ENCODE assay signal across 17 cellular contexts in the genomic region with DNA sequence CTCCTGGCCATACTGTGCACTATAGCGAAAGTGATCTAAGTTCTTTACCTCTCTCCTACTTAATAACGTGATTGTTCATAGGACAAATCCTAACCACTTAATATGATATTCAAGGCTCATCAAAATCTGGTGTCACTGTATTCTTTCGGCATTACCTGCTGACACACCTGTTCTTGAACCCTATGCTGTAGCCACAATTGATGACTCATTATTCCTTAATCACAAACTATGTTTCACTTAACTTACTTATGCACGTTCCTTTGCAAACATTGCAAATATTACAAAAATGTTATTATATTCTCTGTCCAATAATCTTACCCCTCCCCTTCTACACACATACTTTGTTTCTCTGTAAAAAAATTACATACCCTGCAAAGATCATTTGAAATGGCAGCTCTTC.
DNase-seq lines count a peak whose midpoint lies in the region; ATAC-seq, FAIRE-seq and TF ChIP-seq lines count a peak whose summit lies in the region.
"Had no signal": no experiment of that assay in that cellular context is flagged by ENCODE, and none has a peak within 500 bp of the region (broad histone marks: within the 10 kb centered on the region; RNA-seq: fewer than 3 reads in every experiment).

No MANE protein-coding gene starts in this region.

- H2AFZ ChIP-seq in HepG2 (ENCODE audit: low read length): no peak overlapping the region
- no peak overlapping the region for H2AFZ ChIP-seq in GM12878 (ENCODE audit: control insufficient read depth, low read depth, low read length)

- intact Hi-C loops in HepG2 (cut with micrococcal nuclease; ENCODE audit: unreplicated experiment): no loop called here
- intact Hi-C loops in right lobe of liver (cut with DNase I): no loop called here
- intact Hi-C loops in GM12878 (cut with micrococcal nuclease; ENCODE audit: unreplicated experiment): no loop called here
- intact Hi-C loops in body of pancreas (cut with DNase I): no loop called here
- intact Hi-C loops in heart left ventricle (cut with DNase I): no loop called here

- H3K4me2 ChIP-seq in HepG2 (ENCODE audit: low read depth, low read length): no peak overlapping the region
- H3K4me2 ChIP-seq in GM12878 (ENCODE audit: control insufficient read depth, insufficient read depth): no peak overlapping the region
- H3K4me2 ChIP-seq: BLaER1 treated with 17β-estradiol and CSF1 and Interleukin-3, amounts not matched to agents 10 nM and 100 nM had no signal

- ATAC-seq in HepG2: no peak
- ATAC-seq in right lobe of liver: no peak
- no peak for ATAC-seq in GM12878
- peak; percentile 62 for ATAC-seq in foreskin keratinocyte
- ATAC-seq in body of pancreas: no peak
- ATAC-seq in heart left ventricle: no peak
- ATAC-seq: CD8-positive, alpha-beta T cell; HCT116 had no signal

- H3K27me3 ChIP-seq in HepG2 (ENCODE audit: control insufficient read depth in 1 of 2, insufficient read depth in 2 of 2, low read length in 2 of 2) (no peaks in the 10 kb centered on the region), right lobe of liver (no peaks in the 10 kb centered on the region), GM12878 (replicated peaks in 1 of 2; ENCODE audit: control insufficient read depth in 2 of 2, insufficient read depth in 2 of 2, low read length in 1 of 2) (no peaks in the 10 kb centered on the region), foreskin keratinocyte (no peaks in the 10 kb centered on the region), body of pancreas (no peaks in the 10 kb centered on the region), heart left ventricle (no peaks in the 10 kb centered on the region)
- H3K27me3 ChIP-seq: BLaER1 treated with 17β-estradiol and CSF1 and Interleukin-3, amounts not matched to agents 10 nM and 100 nM had no signal

- 5% methylated on average over 4 of the region's 4 CpGs for WGBS in HepG2 (ENCODE audit: low lambda C conversion rate)
- WGBS in right lobe of liver (ENCODE audit: insufficient coverage, low coverage, low lambda C conversion rate, missing lambda C conversion rate): 71% methylated on average over 4 of the region's 4 CpGs
- WGBS in GM12878 (ENCODE audit: insufficient coverage, insufficient replicate concordance, low lambda C conversion rate, missing lambda C conversion rate): 43% methylated on average over 4 of the region's 4 CpGs
- WGBS in body of pancreas, 2 donors: 50 to 60% methylated on average over 4 of the region's 4 CpGs
- 87 to 92% (median 91%) methylated on average over 4 of the region's 4 CpGs for WGBS in heart left ventricle, 4 donors

- no peak for TF ChIP-seq RAD21 in HepG2 (CRISPR knock-in tag; IDR thresholded peaks at IDR 0.05)
- TF ChIP-seq RAD21 in GM12878 (IDR thresholded peaks at IDR 0.05; ENCODE audit: insufficient read depth, low read depth, low read length): no peak

- BruUV-seq in HepG2 (replicated peaks; lab: Mats Ljungman, UMichigan) (no TSS peak), GM12878 (replicated peaks; lab: Mats Ljungman, UMichigan) (no TSS peak)

- H3K4me3 ChIP-seq in HepG2 (replicated peaks in 1 of 3; ENCODE audit: insufficient read depth in 1 of 3, low read depth in 2 of 3, low read length in 3 of 3) (no peak overlapping the region), right lobe of liver (no peak overlapping the region), GM12878 (no peak overlapping the region), body of pancreas (no peak overlapping the region), heart left ventricle (no peak overlapping the region)
- H3K4me3 ChIP-seq: BLaER1 treated with 17β-estradiol and CSF1 and Interleukin-3, amounts not matched to agents 10 nM and 100 nM had no signal

- no peaks in the 10 kb centered on the region for H3K79me2 ChIP-seq in HepG2 (ENCODE audit: insufficient read depth, low read length)
- H3K79me2 ChIP-seq in GM12878 (ENCODE audit: control insufficient read depth, insufficient read depth, low read length): no peaks in the 10 kb centered on the region

- H3K9me3 ChIP-seq in HepG2 (ENCODE audit: low read length) (no peaks in the 10 kb centered on the region), right lobe of liver (no peaks in the 10 kb centered on the region), GM12878 (replicated peaks; ENCODE audit: control insufficient read depth, insufficient read depth, low read length) (no peaks in the 10 kb centered on the region), body of pancreas (no peaks in the 10 kb centered on the region), heart left ventricle (no peaks in the 10 kb centered on the region)

- H3K4me1 ChIP-seq in HepG2 (ENCODE audit: insufficient read depth, low read length) (no peaks in the 10 kb centered on the region), right lobe of liver (no peaks in the 10 kb centered on the region), GM12878 (ENCODE audit: control insufficient read depth, insufficient read depth, low read length) (no peaks in the 10 kb centered on the region), foreskin keratinocyte (peaks cover 8% of the 10 kb centered on the region), body of pancreas (no peaks in the 10 kb centered on the region), heart left ventricle (peaks cover 0 to 6% (median 0%) of the 10 kb centered on the region in 12 donors)

- no peak for DNase-seq in HepG2 (ENCODE audit: low spot score)
- no peak for DNase-seq in right lobe of liver
- DNase-seq in GM12878 (ENCODE audit: low read depth, low spot score): no peak
- DNase-seq in foreskin keratinocyte: peak in 1 of 2 donors; percentile 45
- no peak for DNase-seq in NCI-H526 (lab: John Stamatoyannopoulos, UW)
- no peak for DNase-seq in body of pancreas
- DNase-seq in heart left ventricle: no peak
- DNase-seq: 8988T; Calu3; CD8-positive, alpha-beta T cell; DMS79 treated with DMSO at 0.1 percent for 48 hours; GF-D8; GOT3; H7; HFFc6 had no signal

- RAD21 ChIA-PET in GM12878 (lab: Charles Lee; ENCODE audit: unreplicated experiment): no interaction called here

- CTCF ChIA-PET in HepG2 (lab: Yijun Ruan, JAX; ENCODE audit: low intra/inter-chr PET ratio, low total read pairs): no interaction called here
- CTCF ChIA-PET in GM12878 (lab: Yijun Ruan, JAX): no interaction called here

- TF ChIP-seq POLR2A in HepG2 (IDR thresholded peaks at IDR 0.05; ENCODE audit: insufficient read depth in 1 of 2, low read depth in 2 of 2, low read length in 2 of 2): no peak
- TF ChIP-seq POLR2A in right lobe of liver (IDR thresholded peaks at IDR 0.05): no peak
- TF ChIP-seq POLR2A in GM12878 (IDR thresholded peaks at IDR 0.05; ENCODE audit: low read depth, low read length): no peak
- no peak for TF ChIP-seq POLR2A in body of pancreas (IDR thresholded peaks at IDR 0.05)
- TF ChIP-seq POLR2A in heart left ventricle (IDR thresholded peaks at IDR 0.05): no peak

- TF ChIP-seq EP300 in HepG2 (IDR thresholded peaks at IDR 0.05; ENCODE audit: low read depth in 2 of 2, low read length in 2 of 2): no peak
- no peak for TF ChIP-seq EP300 in HepG2 (CRISPR knock-in tag; IDR thresholded peaks at IDR 0.05; ENCODE audit: borderline replicate concordance)
- TF ChIP-seq EP300 in GM12878 (IDR thresholded peaks at IDR 0.05; ENCODE audit: borderline replicate concordance in 1 of 2, control insufficient read depth in 1 of 2, low read depth in 2 of 2, low read length in 2 of 2): no peak

- in situ Hi-C loops in HepG2 (cut with HindIII; ENCODE audit: extremely low pct_ligation_motif_present, low pct_unique_long_range_greater_than_20kb): no loop called here
- in situ Hi-C loops in GM12878 (cut with MboI): no loop called here

- H3K27ac ChIP-seq in HepG2 (ENCODE audit: extremely low read length, insufficient read depth, low read length) (no peak overlapping the region), right lobe of liver (no peak overlapping the region), GM12878 (ENCODE audit: control insufficient read depth, insufficient read depth) (no peak overlapping the region), foreskin keratinocyte (no peak overlapping the region), body of pancreas (no peak overlapping the region), heart left ventricle (no peak overlapping the region)
- H3K27ac ChIP-seq: BLaER1 treated with 17β-estradiol and CSF1 and Interleukin-3, amounts not matched to agents 10 nM and 100 nM had no signal

- SMC1A ChIA-PET in GM12878 (lab: Charles Lee; ENCODE audit: uncharacterized antibody, unreplicated experiment): no interaction called here

- H4K20me1 ChIP-seq in HepG2 (ENCODE audit: insufficient read depth, low read length): no peaks in the 10 kb centered on the region
- no peaks in the 10 kb centered on the region for H4K20me1 ChIP-seq in GM12878 (ENCODE audit: control insufficient read depth, insufficient read depth)
- H4K20me1 ChIP-seq: BLaER1 treated with 17β-estradiol and CSF1 and Interleukin-3, amounts not matched to agents 10 nM and 100 nM had no signal

- no peak for FAIRE-seq in HepG2 (lab: Jason Lieb, UNC)
- peak; percentile 66 for FAIRE-seq in GM12878 (lab: Jason Lieb, UNC)

- POLR2A ChIA-PET in HepG2 (lab: Yijun Ruan, JAX) (no interaction called here), GM12878 (lab: Charles Lee) (no interaction called here)

- TF ChIP-seq CTCF in HepG2 (CRISPR knock-in tag; IDR thresholded peaks at IDR 0.05) (no peak), right lobe of liver (IDR thresholded peaks at IDR 0.05) (no peak), GM12878 (IDR thresholded peaks at IDR 0.05 in 2 of 3, conservative IDR thresholded peaks at IDR 0.05 in 1 of 3; ENCODE audit: control insufficient read depth in 2 of 3, extremely low read depth in 1 of 3, insufficient read depth in 1 of 3, low read depth in 3 of 3, low read length in 3 of 3) (no peak), foreskin keratinocyte (conservative IDR thresholded peaks at IDR 0.05) (no peak), body of pancreas (IDR thresholded peaks at IDR 0.05) (no peak), heart left ventricle (IDR thresholded peaks at IDR 0.05) (no peak)

- H3K9ac ChIP-seq in HepG2 (ENCODE audit: insufficient read depth, low read depth, low read length) (no peak overlapping the region), GM12878 (ENCODE audit: control insufficient read depth, insufficient read depth, low read length) (no peak overlapping the region)
- H3K9ac ChIP-seq: BLaER1 treated with 17β-estradiol and CSF1 and Interleukin-3, amounts not matched to agents 10 nM and 100 nM had no signal

- no peaks in the 10 kb centered on the region for H3K36me3 ChIP-seq in HepG2 (replicated peaks in 1 of 2; ENCODE audit: control insufficient read depth in 1 of 2, insufficient read depth in 2 of 2, low read length in 2 of 2)
- H3K36me3 ChIP-seq in right lobe of liver: no peaks in the 10 kb centered on the region
- H3K36me3 ChIP-seq in GM12878 (ENCODE audit: control insufficient read depth in 2 of 2, insufficient read depth in 2 of 2, low read length in 1 of 2): no peaks in the 10 kb centered on the region
- no peaks in the 10 kb centered on the region for H3K36me3 ChIP-seq in body of pancreas (replicated peaks in 1 of 2; ENCODE audit: insufficient read depth in 1 of 2, low read depth in 2 of 2)
- no peaks in the 10 kb centered on the region for H3K36me3 ChIP-seq in heart left ventricle
- H3K36me3 ChIP-seq: BLaER1 treated with 17β-estradiol and CSF1 and Interleukin-3, amounts not matched to agents 10 nM and 100 nM had no signal

TF ChIP-seq in HepG2, 621 proteins besides CTCF, POLR2A, EP300 and RAD21 (continues in another document):
- 0 out of 2 replicates have a peak, but pooled peaks have one; percentile 14 for TF ChIP-seq MAFF (IDR thresholded peaks at IDR 0.05; ENCODE audit: low read depth, low read length)
